In the genomic region with DNA sequence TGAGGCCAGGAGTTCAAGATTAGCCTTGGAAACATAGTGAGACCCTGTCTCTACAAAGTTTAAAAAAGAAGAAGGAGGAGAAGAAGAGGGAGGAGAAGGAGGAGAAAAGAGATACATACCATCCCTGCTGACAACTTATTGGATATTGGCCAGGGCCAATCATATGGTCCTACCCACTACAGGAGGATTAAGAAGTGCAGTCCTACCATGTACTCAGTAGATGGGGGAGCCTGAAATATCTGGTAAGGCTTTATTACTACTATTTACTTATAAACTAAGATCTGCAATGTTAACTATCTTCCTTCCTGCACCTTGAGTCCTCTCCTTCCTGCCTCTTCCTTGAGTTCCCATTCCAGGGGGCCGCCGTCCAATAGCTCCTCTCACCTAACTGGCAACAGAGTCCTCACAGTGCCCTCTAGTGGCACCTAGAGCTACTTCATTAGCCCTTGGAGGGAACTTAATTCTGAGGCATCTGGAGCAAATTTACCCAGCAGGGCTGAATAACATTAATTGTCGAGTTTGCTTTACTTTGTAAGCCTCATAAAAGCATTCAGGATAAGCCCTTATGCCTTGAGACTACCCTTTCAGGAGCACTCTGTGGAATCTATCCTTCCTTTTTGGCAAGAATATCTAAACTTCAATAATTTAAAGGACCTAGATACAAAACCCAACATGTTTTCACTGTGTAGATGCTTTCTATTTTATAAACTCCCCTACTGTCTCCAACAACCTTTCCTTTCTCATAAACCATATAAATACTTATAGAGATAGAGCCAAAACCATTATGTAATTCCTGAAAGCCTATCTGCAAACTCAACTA, we compare ENCODE assay signal across 8 cellular contexts. TPM values are rescaled to one million over a fixed set of nuclear protein-coding genes. Genes with fewer than 3 reads are reported as not detected.
A peak's percentile ranks its signal among the peaks of the same experiment; 100 is the strongest.
DNase-seq lines count a peak whose midpoint lies in the region; ATAC-seq and TF ChIP-seq lines count a peak whose summit lies in the region.

No MANE protein-coding gene starts in this region.

- TF ChIP-seq EP300 in SK-N-SH (IDR thresholded peaks at IDR 0.05; ENCODE audit: borderline replicate concordance in 1 of 2, low read depth in 1 of 2, low read length in 1 of 2): no peak

- no peak overlapping the region for H3K4me3 Mint-ChIP-seq in activated naive CD8-positive, alpha-beta T cell treated with anti-CD3 and anti-CD28 coated beads, Interleukin-2, amount 50 U/mL, for 24 hours

- H3K4me1 ChIP-seq in MM.1S (ENCODE audit: low read length) (peaks cover 22% of the 10 kb centered on the region; the same call in 1 of the 2 replicates), SK-N-SH (ENCODE audit: control insufficient read depth in 1 of 2, insufficient read depth in 2 of 2, low read depth in 1 of 2, low read length in 1 of 2) (no peaks in the 10 kb centered on the region), heart right ventricle (peaks cover 0 to 5% (median 0%) of the 10 kb centered on the region in 9 donors)

- peak; percentile 69 for ATAC-seq in activated naive CD8-positive, alpha-beta T cell treated with anti-CD3 and anti-CD28 coated beads, Interleukin-2, amount 50 U/mL, for 24 hours
- peak; percentile 46 to 92 (median 80) for ATAC-seq in heart right ventricle
- no peak for ATAC-seq in HG03565 (IDR thresholded peaks at IDR 0.05; ENCODE audit: unreplicated experiment)

- H2AFZ ChIP-seq in MM.1S (ENCODE audit: low read length): no peak overlapping the region; the same call in 1 of the 2 replicates
- H2AFZ ChIP-seq in SK-N-SH (ENCODE audit: low read depth): peak overlapping the region; percentile 16; the same call in 1 of the 2 replicates

- H3K36me3 Mint-ChIP-seq in activated naive CD8-positive, alpha-beta T cell treated with anti-CD3 and anti-CD28 coated beads, Interleukin-2, amount 50 U/mL, for 24 hours (ENCODE audit: low read depth): no peaks in the 10 kb centered on the region

- no peak overlapping the region for H3K27ac ChIP-seq in MM.1S (ENCODE audit: low read length)
- no peak overlapping the region for H3K27ac ChIP-seq in SK-N-SH (ENCODE audit: low read depth in 2 of 2, low read length in 1 of 2)
- no peak overlapping the region for H3K27ac ChIP-seq in heart right ventricle

- H3K36me3 ChIP-seq in MM.1S (replicated peaks; ENCODE audit: insufficient read depth, low read length) (no peaks in the 10 kb centered on the region), SK-N-SH (replicated peaks in 1 of 2; ENCODE audit: control insufficient read depth in 1 of 2, insufficient read depth in 2 of 2, low read length in 1 of 2) (no peaks in the 10 kb centered on the region), heart right ventricle (no peaks in the 10 kb centered on the region)

- H4K20me1 ChIP-seq in MM.1S (ENCODE audit: insufficient read depth, low read length) (no peaks in the 10 kb centered on the region), SK-N-SH (ENCODE audit: insufficient read depth) (no peaks in the 10 kb centered on the region)

- intact Hi-C loops in heart right ventricle (cut with DNase I): loop anchor here (1.0 to 10.0 kb wide), 9 partner anchors 52 to 253 kb away; no protein-coding TSS in a partner anchor

- H3K4me2 ChIP-seq in MM.1S (ENCODE audit: low read depth, low read length) (peak overlapping the region; percentile 7; the same call in 1 of the 2 replicates), SK-N-SH (no peak overlapping the region)

- CTCF ChIA-PET in SK-N-SH (lab: Yijun Ruan, JAX): interaction anchor here (0.6 to 3.2 kb wide), 38 partner anchors 8 to 255 kb away, joined by 3 to 67 read pairs (median 4); a partner anchor contains a TSS

- no peak overlapping the region for H3K27ac Mint-ChIP-seq in activated naive CD8-positive, alpha-beta T cell treated with anti-CD3 and anti-CD28 coated beads, Interleukin-2, amount 50 U/mL, for 24 hours

- DNase-seq in activated gamma-delta T cell treated with Interleukin-2 at 50 U/mL for 16 hours (peak; percentile 41), activated gamma-delta T cell (lab: John Stamatoyannopoulos, UW) (no peak), MM.1S (peak; percentile 73), SK-N-SH (peak; percentile 52), heart right ventricle (peak; percentile 27 to 66), retina (peak; percentile 57)
- DNase-seq in activated naive CD8-positive, alpha-beta T cell treated with anti-CD3 and anti-CD28 coated beads, Interleukin-2, amount 50 U/mL, for 24 hours: peak; percentile 63

- H3K27me3 ChIP-seq in MM.1S (replicated peaks; ENCODE audit: insufficient read depth, low read length) (no peaks in the 10 kb centered on the region), SK-N-SH (ENCODE audit: insufficient read depth) (no peaks in the 10 kb centered on the region), heart right ventricle (peaks cover 0 to 7% (median 0%) of the 10 kb centered on the region in 7 donors)

- no peaks in the 10 kb centered on the region for H3K9me2 ChIP-seq in MM.1S (replicated peaks; ENCODE audit: insufficient read depth, low read length)
- no peaks in the 10 kb centered on the region for H3K9me2 ChIP-seq in SK-N-SH

- TF ChIP-seq RAD21 in SK-N-SH (IDR thresholded peaks at IDR 0.05; ENCODE audit: low read length): peak; percentile 80

- H3K4me3 ChIP-seq in MM.1S (ENCODE audit: low read length): no peak overlapping the region
- H3K4me3 ChIP-seq in SK-N-SH (ENCODE audit: low read depth in 2 of 2, low read length in 1 of 2): no peak overlapping the region
- H3K4me3 ChIP-seq in heart right ventricle: no peak overlapping the region

- POLR2A ChIA-PET in SK-N-SH (lab: Yijun Ruan, JAX): no interaction called here

- no peaks in the 10 kb centered on the region for H3K79me2 ChIP-seq in MM.1S (ENCODE audit: low read length)
- H3K79me2 ChIP-seq in SK-N-SH (ENCODE audit: insufficient read depth): no peaks in the 10 kb centered on the region

- H3K9ac ChIP-seq in MM.1S (ENCODE audit: low read length) (no peak overlapping the region), SK-N-SH (no peak overlapping the region)

- peaks cover 5% of the 10 kb centered on the region for H3K4me1 Mint-ChIP-seq in activated naive CD8-positive, alpha-beta T cell treated with anti-CD3 and anti-CD28 coated beads, Interleukin-2, amount 50 U/mL, for 24 hours

- TF ChIP-seq CTCF in MM.1S (IDR thresholded peaks at IDR 0.05; ENCODE audit: low read length) (peak; percentile 86), SK-N-SH (IDR thresholded peaks at IDR 0.05) (peak; percentile 85), heart right ventricle (IDR thresholded peaks at IDR 0.05) (peak; percentile 53 to 84 (median 78))

- no peaks in the 10 kb centered on the region for H3K27me3 Mint-ChIP-seq in activated naive CD8-positive, alpha-beta T cell treated with anti-CD3 and anti-CD28 coated beads, Interleukin-2, amount 50 U/mL, for 24 hours

- WGBS in SK-N-SH (ENCODE audit: low lambda C conversion rate): 14% methylated on average over 3 of the region's 3 CpGs
- 4 to 7% methylated on average over 3 of the region's 3 CpGs for WGBS in heart right ventricle, 2 donors

- H3K9me3 Mint-ChIP-seq in activated naive CD8-positive, alpha-beta T cell treated with anti-CD3 and anti-CD28 coated beads, Interleukin-2, amount 50 U/mL, for 24 hours: no peaks in the 10 kb centered on the region

- no peaks in the 10 kb centered on the region for H3F3A ChIP-seq in MM.1S (ENCODE audit: insufficient read depth, low read length)
- H3F3A ChIP-seq in SK-N-SH (replicated peaks; ENCODE audit: insufficient read depth): no peaks in the 10 kb centered on the region

- H3K9me3 ChIP-seq in MM.1S (replicated peaks; ENCODE audit: insufficient read depth, low read length): no peaks in the 10 kb centered on the region
- H3K9me3 ChIP-seq in SK-N-SH: no peaks in the 10 kb centered on the region
- H3K9me3 ChIP-seq in heart right ventricle: peaks cover 0 to 9% (median 0%) of the 10 kb centered on the region in 11 donors

TF ChIP-seq in SK-N-SH, 30 proteins besides CTCF, POLR2A, EP300 and RAD21:
- TF ChIP-seq, protein P1, sequence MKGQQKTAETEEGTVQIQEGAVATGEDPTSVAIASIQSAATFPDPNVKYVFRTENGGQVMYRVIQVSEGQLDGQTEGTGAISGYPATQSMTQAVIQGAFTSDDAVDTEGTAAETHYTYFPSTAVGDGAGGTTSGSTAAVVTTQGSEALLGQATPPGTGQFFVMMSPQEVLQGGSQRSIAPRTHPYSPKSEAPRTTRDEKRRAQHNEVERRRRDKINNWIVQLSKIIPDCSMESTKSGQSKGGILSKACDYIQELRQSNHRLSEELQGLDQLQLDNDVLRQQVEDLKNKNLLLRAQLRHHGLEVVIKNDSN (IDR thresholded peaks at IDR 0.05; ENCODE audit: borderline replicate concordance, low read depth): no peak
- peak; percentile 73 for TF ChIP-seq SMC3 (IDR thresholded peaks at IDR 0.05; ENCODE audit: low read depth, low read length)
- peak; percentile 13; the same call in 1 of the 2 replicates for TF ChIP-seq TCF12 (IDR thresholded peaks at IDR 0.05)

RNA-seq across cellular contexts. Expression of a gene that starts 39.1 kb away (rescaled TPM):
- 4.1 and 5.9 TPM in 2 replicates for polyA plus RNA-seq in SK-N-SH (2012; rRNA removed)
- polyA plus RNA-seq in SK-N-SH (2012; cell fraction: cytosol; rRNA removed): 7.5 and 7.9 TPM in 2 replicates
- 1.9 and 4.4 TPM in 2 replicates for polyA plus RNA-seq in SK-N-SH (2012; cell fraction: nucleus; rRNA removed)
- 10 to 100 TPM; 21.5 to 36.2 (median 26.8) TPM for total RNA-seq in heart right ventricle
- polyA plus RNA-seq in heart right ventricle: 10 to 100 TPM in 1 of 2 donors, 1 to 10 TPM in 1; 8.7 to 12.9 TPM
